ENCODE assay signal across 21 cellular contexts in the genomic region with DNA sequence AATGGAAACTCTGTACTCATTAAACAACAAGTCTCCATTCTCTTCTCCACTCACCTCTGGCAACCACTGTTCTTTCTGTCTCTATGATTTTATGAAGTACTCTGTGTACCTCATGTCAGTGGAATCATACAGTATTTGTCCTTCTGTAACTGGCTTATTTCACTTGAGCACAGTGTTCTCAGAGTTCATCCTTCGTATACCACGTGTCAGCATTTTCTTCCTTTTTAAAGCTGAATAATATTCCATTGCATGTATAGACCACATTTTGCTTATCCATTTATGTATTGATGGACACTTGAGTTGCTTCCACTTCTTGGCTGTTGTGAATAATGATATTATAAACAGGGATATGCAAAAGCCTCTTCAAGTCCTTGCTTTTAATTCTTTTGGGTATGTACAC.
DNase-seq lines count a peak whose midpoint lies in the region; ATAC-seq, FAIRE-seq and TF ChIP-seq lines count a peak whose summit lies in the region.
"Had no signal": no experiment of that assay in that cellular context is flagged by ENCODE, and none has a peak within 500 bp of the region (broad histone marks: within the 10 kb centered on the region; RNA-seq: fewer than 3 reads in every experiment).

No MANE protein-coding gene starts in this region.

- H3K36me3 ChIP-seq in IMR-90 (ENCODE audit: control insufficient read depth, insufficient read depth, low read length) (no peaks in the 10 kb centered on the region), K562 (ENCODE audit: control insufficient read depth, insufficient read depth, low read length) (no peaks in the 10 kb centered on the region)
- H3K36me3 ChIP-seq: BLaER1 had no signal

- H4K20me1 ChIP-seq in IMR-90 (ENCODE audit: insufficient read depth, low read length) (no peaks in the 10 kb centered on the region), K562 (replicated peaks; ENCODE audit: control insufficient read depth, insufficient read depth, low read length) (no peaks in the 10 kb centered on the region)
- H4K20me1 ChIP-seq: BLaER1 had no signal

- peaks cover 5% of the 10 kb centered on the region; the same call in 1 of the 2 replicates for H3K9me1 ChIP-seq in IMR-90 (ENCODE audit: insufficient read depth, low read length)
- no peaks in the 10 kb centered on the region for H3K9me1 ChIP-seq in K562 (ENCODE audit: control insufficient read depth, insufficient read depth, low read length)

- TF ChIP-seq EP300 in A549 (IDR thresholded peaks at IDR 0.05): no peak
- TF ChIP-seq EP300 in K562 (IDR thresholded peaks at IDR 0.05; ENCODE audit: low read length): no peak

- H3K9ac ChIP-seq in IMR-90 (ENCODE audit: low read depth, low read length) (no peak overlapping the region), K562 (ENCODE audit: insufficient read depth in 1 of 2, low read depth in 2 of 2, low read length in 2 of 2) (no peak overlapping the region)
- H3K9ac ChIP-seq: BLaER1 had no signal

- no peak overlapping the region for H3K18ac ChIP-seq in IMR-90 (ENCODE audit: low read depth, low read length)

- intact Hi-C loops in IMR-90 (cut with micrococcal nuclease): no loop called here
- intact Hi-C loops in K562 (cut with micrococcal nuclease): no loop called here

- TF ChIP-seq POLR2A in A549 (IDR thresholded peaks at IDR 0.05; ENCODE audit: low read length) (no peak), IMR-90 (IDR thresholded peaks at IDR 0.05; ENCODE audit: low read depth, low read length) (no peak), K562 (conservative IDR thresholded peaks at IDR 0.05) (no peak)

- no peak overlapping the region for H3K4ac ChIP-seq in IMR-90 (ENCODE audit: low read depth, low read length)

- dilution Hi-C loops in IMR-90 (cut with HindIII; ENCODE audit: low sequenced_read_pairs, unreplicated experiment): no loop called here

- H3K4me2 ChIP-seq in A549 (no peak overlapping the region), IMR-90 (ENCODE audit: low read depth, low read length) (no peak overlapping the region), K562 (ENCODE audit: insufficient read depth, low read length) (no peak overlapping the region)
- H3K4me2 ChIP-seq: BLaER1 had no signal

- FAIRE-seq in A549 (lab: Jason Lieb, UNC): no peak
- no peak for FAIRE-seq in K562 (lab: Jason Lieb, UNC)
- FAIRE-seq: G401.6, H1 had no signal

- H3K4me3 ChIP-seq in A549: no peak overlapping the region
- H3K4me3 ChIP-seq in IMR-90 (ENCODE audit: insufficient read depth, low read depth, low read length): no peak overlapping the region
- H3K4me3 ChIP-seq in K562: no peak overlapping the region
- H3K4me3 ChIP-seq: BLaER1 had no signal

- POLR2A ChIA-PET in A549 (lab: Yijun Ruan, JAX): no interaction called here
- POLR2A ChIA-PET in IMR-90 (lab: Charles Lee; ENCODE audit: unreplicated experiment): no interaction called here
- POLR2A ChIA-PET in K562 (lab: Yijun Ruan, JAX): interaction anchor here (0.9 kb wide), 1 partner anchor 20 kb away, joined by 3 read pairs; no protein-coding TSS in a partner anchor

- no peak overlapping the region for H2BK5ac ChIP-seq in IMR-90 (ENCODE audit: low read depth, low read length, poor library complexity, severe bottlenecking)

- no peak overlapping the region for H2AK9ac ChIP-seq in IMR-90 (replicated peaks; ENCODE audit: low read depth, low read length, poor library complexity)

- no peaks in the 10 kb centered on the region for H3K79me2 ChIP-seq in K562 (ENCODE audit: control insufficient read depth, insufficient read depth, low read length)

- in situ Hi-C loops in IMR-90 (cut with MboI; ENCODE audit: low sequenced_read_pairs): no loop called here
- in situ Hi-C loops in K562 (cut with MboI): no loop called here

- no peak overlapping the region for H4K91ac ChIP-seq in IMR-90 (ENCODE audit: insufficient read depth, low read depth, low read length)

- CTCF ChIA-PET in A549 (lab: Yijun Ruan, JAX) (no interaction called here), IMR-90 (lab: Yijun Ruan, JAX) (no interaction called here), K562 (lab: Yijun Ruan, JAX; ENCODE audit: low intra/inter-chr PET ratio) (no interaction called here)

- H3K56ac ChIP-seq in IMR-90 (ENCODE audit: extremely low read depth, insufficient read depth, low read length): no peak overlapping the region

- H3K14ac ChIP-seq in IMR-90 (replicated peaks; ENCODE audit: low read depth, low read length): no peak overlapping the region

- H4K8ac ChIP-seq in IMR-90 (ENCODE audit: low read depth in 2 of 2, low read length in 2 of 2): no peak overlapping the region

- no peak overlapping the region for H2BK120ac ChIP-seq in IMR-90 (ENCODE audit: low read depth, low read length)

- TF ChIP-seq RAD21 in A549 (conservative IDR thresholded peaks at IDR 0.05 in 1 of 2, IDR thresholded peaks at IDR 0.05 in 1 of 2) (no peak), IMR-90 (IDR thresholded peaks at IDR 0.05; ENCODE audit: low read length) (no peak), K562 (CRISPR knock-in tag; conservative IDR thresholded peaks at IDR 0.05 in 1 of 2, IDR thresholded peaks at IDR 0.05 in 1 of 2) (no peak)

- H2AK5ac ChIP-seq in IMR-90 (ENCODE audit: low read depth, low read length): no peak overlapping the region

- H2BK20ac ChIP-seq in IMR-90 (ENCODE audit: low read depth, low read length): no peak overlapping the region

- no peaks in the 10 kb centered on the region for H3K9me3 Mint-ChIP-seq in activated T-cell treated with anti-CD3 and anti-CD28 coated beads, Interleukin-2, amount 50 U/mL, for 72 hours
- H3K9me3 Mint-ChIP-seq in activated T-cell treated with anti-CD3 and anti-CD28 coated beads, Interleukin-2, amount 50 U/mL, for 24 hours: no peaks in the 10 kb centered on the region
- H3K9me3 Mint-ChIP-seq: CD8-positive, alpha-beta T cell had no signal

- H2AFZ ChIP-seq in IMR-90 (replicated peaks; ENCODE audit: low read length, poor library complexity) (no peak overlapping the region), K562 (ENCODE audit: low read depth, low read length) (no peak overlapping the region)

- no peak overlapping the region for H4K5ac ChIP-seq in IMR-90 (ENCODE audit: low read depth, low read length)

- H3K27ac Mint-ChIP-seq in activated T-cell treated with anti-CD3 and anti-CD28 coated beads, Interleukin-2, amount 50 U/mL, for 72 hours: no peak overlapping the region
- H3K27ac Mint-ChIP-seq in activated T-cell treated with anti-CD3 and anti-CD28 coated beads, Interleukin-2, amount 50 U/mL, for 24 hours: no peak overlapping the region
- H3K27ac Mint-ChIP-seq: B cell; CD8-positive, alpha-beta T cell had no signal

- ATAC-seq in activated T-cell treated with anti-CD3 and anti-CD28 coated beads, Interleukin-2, amount 50 U/mL, for 72 hours (replicated peaks in 1 of 2): peak; percentile 44 to 45
- ATAC-seq in A549 (no peak), IMR-90 (ENCODE audit: low read depth) (no peak), K562 (no peak), esophagus mucosa (no peak)
- ATAC-seq: CD8-positive, alpha-beta T cell had no signal

- H3K9me3 ChIP-seq in A549 (no peaks in the 10 kb centered on the region), IMR-90 (ENCODE audit: control insufficient read depth, insufficient read depth, low read length) (no peaks in the 10 kb centered on the region), K562 (replicated peaks; ENCODE audit: control insufficient read depth, insufficient read depth, low read depth, low read length) (no peaks in the 10 kb centered on the region)
- H3K9me3 ChIP-seq: BLaER1, Caco-2 had no signal

- H3K27me3 ChIP-seq in IMR-90 (ENCODE audit: control insufficient read depth, insufficient read depth, low read length) (no peaks in the 10 kb centered on the region; the same call in 1 of the 2 replicates), K562 (ENCODE audit: control insufficient read depth in 2 of 2, insufficient read depth in 2 of 2, low read length in 2 of 2) (peaks cover 0 to 18% of the 10 kb centered on the region in 2 experiments; a peak in 2 of 5 replicates)
- H3K27me3 ChIP-seq: BLaER1 had no signal

- H3K4me3 Mint-ChIP-seq in activated T-cell treated with anti-CD3 and anti-CD28 coated beads, Interleukin-2, amount 50 U/mL, for 72 hours: no peak overlapping the region
- H3K4me3 Mint-ChIP-seq in activated T-cell treated with anti-CD3 and anti-CD28 coated beads, Interleukin-2, amount 50 U/mL, for 24 hours: no peak overlapping the region
- H3K4me3 Mint-ChIP-seq: B cell; CD4-positive, CD25-positive, alpha-beta regulatory T cell; CD8-positive, alpha-beta T cell had no signal

- 0% methylated on average over 2 of the region's 2 CpGs for WGBS in A549 (ENCODE audit: missing lambda C conversion rate)
- WGBS in IMR-90 (ENCODE audit: extremely low coverage in 2 of 2, insufficient read length in 1 of 2), 2 experiments: no CpG with 5 or more reads among the region's 2 CpGs
- 3% methylated on average over 2 of the region's 2 CpGs for WGBS in K562 (ENCODE audit: insufficient coverage, low coverage, missing lambda C conversion rate)

- no peaks in the 10 kb centered on the region for H3K4me1 Mint-ChIP-seq in activated T-cell treated with anti-CD3 and anti-CD28 coated beads, Interleukin-2, amount 50 U/mL, for 72 hours (ENCODE audit: low read depth)
- peaks cover 10% of the 10 kb centered on the region for H3K4me1 Mint-ChIP-seq in activated T-cell treated with anti-CD3 and anti-CD28 coated beads, Interleukin-2, amount 50 U/mL, for 24 hours (ENCODE audit: low read depth)
- H3K4me1 Mint-ChIP-seq: B cell had no signal

- DNase-seq in activated T-cell treated with anti-CD3 and anti-CD28 coated beads, Interleukin-2, amount 50 U/mL, for 72 hours: no peak
- no peak for DNase-seq in activated T-cell treated with anti-CD3 and anti-CD28 coated beads, Interleukin-2, amount 50 U/mL, for 24 hours
- DNase-seq in A549 (ENCODE audit: low read depth in 1 of 2, low spot score in 1 of 2) (no peak), IMR-90 (no peak), K562 (ENCODE audit: extremely low read depth in 1 of 4, low spot score in 3 of 4) (no peak), glomerular visceral epithelial cell (ENCODE audit: extremely low spot score) (no peak), A172 (ENCODE audit: low spot score) (no peak)
- DNase-seq: Caco-2; CD4-positive, CD25-positive, alpha-beta regulatory T cell; DMS153; DND-41; H7; HCEC 1CT had no signal

- no peaks in the 10 kb centered on the region for H3K36me3 Mint-ChIP-seq in activated T-cell treated with anti-CD3 and anti-CD28 coated beads, Interleukin-2, amount 50 U/mL, for 72 hours (ENCODE audit: insufficient read depth in 2 of 2)
- no peaks in the 10 kb centered on the region for H3K36me3 Mint-ChIP-seq in activated T-cell treated with anti-CD3 and anti-CD28 coated beads, Interleukin-2, amount 50 U/mL, for 24 hours (ENCODE audit: low read depth)
- H3K36me3 Mint-ChIP-seq: CD4-positive, CD25-positive, alpha-beta regulatory T cell; CD8-positive, alpha-beta T cell had no signal

- H3K27me3 Mint-ChIP-seq in activated T-cell treated with anti-CD3 and anti-CD28 coated beads, Interleukin-2, amount 50 U/mL, for 72 hours (ENCODE audit: low read depth): no peaks in the 10 kb centered on the region
- H3K27me3 Mint-ChIP-seq in activated T-cell treated with anti-CD3 and anti-CD28 coated beads, Interleukin-2, amount 50 U/mL, for 24 hours: no peaks in the 10 kb centered on the region
- H3K27me3 Mint-ChIP-seq: B cell; CD4-positive, CD25-positive, alpha-beta regulatory T cell had no signal

- BruUV-seq in IMR-90 (replicated peaks; lab: Mats Ljungman, UMichigan): no TSS peak
- no TSS peak for BruUV-seq in K562 (replicated peaks; lab: Mats Ljungman, UMichigan)

- no peaks in the 10 kb centered on the region for H3K79me1 ChIP-seq in IMR-90 (ENCODE audit: low read depth in 1 of 2, low read length in 2 of 2)

- no peak overlapping the region for H3K23ac ChIP-seq in IMR-90 (ENCODE audit: low read depth, low read length)

- no peak for TF ChIP-seq CTCF in A549 (IDR thresholded peaks at IDR 0.05)
- TF ChIP-seq CTCF in IMR-90 (conservative IDR thresholded peaks at IDR 0.05; ENCODE audit: low read depth, low read length): no peak
- no peak for TF ChIP-seq CTCF in K562 (IDR thresholded peaks at IDR 0.05 in 2 of 3, conservative IDR thresholded peaks at IDR 0.05 in 1 of 3; ENCODE audit: insufficient read depth in 2 of 3, low read depth in 1 of 3, low read length in 3 of 3)

- no peaks in the 10 kb centered on the region for H3K4me1 ChIP-seq in A549
- no peaks in the 10 kb centered on the region for H3K4me1 ChIP-seq in IMR-90 (ENCODE audit: control insufficient read depth, insufficient read depth, low read length)
- H3K4me1 ChIP-seq in K562 (replicated peaks in 1 of 2; ENCODE audit: control insufficient read depth in 2 of 2, insufficient read depth in 2 of 2, low read length in 2 of 2): peaks cover 7 to 16% of the 10 kb centered on the region in 2 experiments; a peak in 4 of 5 replicates
- H3K4me1 ChIP-seq: Caco-2 had no signal

- H2BK15ac ChIP-seq in IMR-90 (ENCODE audit: low read depth, low read length): no peak overlapping the region

- no peak overlapping the region for H3K27ac ChIP-seq in A549
- H3K27ac ChIP-seq in IMR-90 (ENCODE audit: insufficient read depth, low read length): no peak overlapping the region
- no peak overlapping the region for H3K27ac ChIP-seq in K562 (ENCODE audit: extremely low read depth, low read depth, low read length)
- H3K27ac ChIP-seq: 22Rv1, BLaER1, C4-2B had no signal

Comparison
In these comparisons a context has a peak if more than half of its experiments do, and no peak if none do; other contexts are left out.
1. ATAC-seq: peak in activated T-cell treated with anti-CD3 and anti-CD28 coated beads, Interleukin-2, amount 50 U/mL, for 72 hours (2 of 2); none in A549 (0 of 2), IMR-90 (single experiment), K562 (single experiment) and esophagus mucosa (single experiment).